9 cellular contexts compared by ENCODE assay signal in genomic region chr6:155185544-155185943, GRCh38.
DNase-seq lines count a peak whose midpoint lies in the region; ATAC-seq and TF ChIP-seq lines count a peak whose summit lies in the region.
"Had no signal": no experiment of that assay in that cellular context is flagged by ENCODE, and none has a peak within 500 bp of the region (broad histone marks: within the 10 kb centered on the region; RNA-seq: fewer than 3 reads in every experiment).

No MANE protein-coding gene starts in this region.

- ATAC-seq in GM19324 (IDR thresholded peaks at IDR 0.05; ENCODE audit: low FRiP score, unreplicated experiment) (no peak), GM18870 (IDR thresholded peaks at IDR 0.05; ENCODE audit: unreplicated experiment) (no peak)

- H3K36me3 ChIP-seq in brain microvascular endothelial cell (replicated peaks), result no peaks in the 10 kb centered on the region

- no peak overlapping the region for H3K4me3 Mint-ChIP-seq in osteocyte (ENCODE audit: unreplicated experiment)

- in situ Hi-C loops in brain microvascular endothelial cell (cut with HindIII; ENCODE audit: low pct_ligation_motif_present, low sequenced_read_pairs), result no loop called here

- no peak for TF ChIP-seq CTCF in brain microvascular endothelial cell (IDR thresholded peaks at IDR 0.05; ENCODE audit: low read depth, low read length, missing control alignments)
- no peak for TF ChIP-seq CTCF in osteocyte (IDR thresholded peaks at IDR 0.05)

- H3K27ac Mint-ChIP-seq in osteocyte (ENCODE audit: unreplicated experiment), result peak overlapping the region; percentile 48

- DNase-seq in GM03348 (ENCODE audit: low spot score) (peak; percentile 31), NCI-H1417 treated with DMSO at 0.1 percent for 48 hours (lab: John Stamatoyannopoulos, UW) (peak; percentile 3), brain microvascular endothelial cell (peak; percentile 24), osteocyte (ENCODE audit: extremely low spot score, unreplicated experiment) (no peak), NCI-H2171 treated with DMSO at 0.1 percent for 48 hours (lab: John Stamatoyannopoulos, UW) (no peak), NCI-H187 treated with DMSO at 0.1 percent for 48 hours (lab: John Stamatoyannopoulos, UW) (no peak)

- H3K4me1 Mint-ChIP-seq in osteocyte (ENCODE audit: unreplicated experiment), result peaks cover 58% of the 10 kb centered on the region

- H3K4me3 ChIP-seq in brain microvascular endothelial cell (ENCODE audit: low read depth, low read length), result no peak overlapping the region

- H3K9me3 Mint-ChIP-seq in osteocyte (ENCODE audit: unreplicated experiment), result no peaks in the 10 kb centered on the region

- H3K27me3 ChIP-seq in brain microvascular endothelial cell (replicated peaks), result no peaks in the 10 kb centered on the region

- no peak overlapping the region for H3K27ac ChIP-seq in brain microvascular endothelial cell
- H3K27ac ChIP-seq: KMS-11 had no signal

- no peaks in the 10 kb centered on the region for H3K36me3 Mint-ChIP-seq in osteocyte (ENCODE audit: unreplicated experiment)

- no peaks in the 10 kb centered on the region for H3K27me3 Mint-ChIP-seq in osteocyte (ENCODE audit: unreplicated experiment)

Comparison
In these comparisons a context has a peak if more than half of its experiments do, and no peak if none do; other contexts are left out.
1. DNase-seq: peak in GM03348 (single experiment), NCI-H1417 treated with DMSO at 0.1 percent for 48 hours (single experiment) and brain microvascular endothelial cell (single experiment); none in osteocyte (single experiment), NCI-H2171 treated with DMSO at 0.1 percent for 48 hours (single experiment) and NCI-H187 treated with DMSO at 0.1 percent for 48 hours (single experiment).